Comparison of ENCODE assay signal across 8 cellular contexts in genomic region chr9:136666364-136667216, GRCh38. TPM values are rescaled to one million over a fixed set of nuclear protein-coding genes. Genes with fewer than 3 reads are reported as not detected.
DNase-seq lines count a peak whose midpoint lies in the region; ATAC-seq and TF ChIP-seq lines count a peak whose summit lies in the region.

No MANE protein-coding gene starts in this region.

- H3K4ac ChIP-seq in H9 (ENCODE audit: low read depth, low read length), result no peak overlapping the region

- no peaks in the 10 kb centered on the region for H3K79me2 ChIP-seq in H9 (ENCODE audit: insufficient read depth, low read length)

- H2BK5ac ChIP-seq in H9 (ENCODE audit: insufficient read length, low read length), result no peak overlapping the region

- H3K36me3 Mint-ChIP-seq in H9 (ENCODE audit: insufficient read depth in 1 of 3, low read depth in 3 of 3), result no peaks in the 10 kb centered on the region

- WGBS in H9 (ENCODE audit: extremely low coverage, insufficient read length, low lambda C conversion rate), result no CpG with 5 or more reads among the region's 36 CpGs

- H2BK12ac ChIP-seq in H9 (ENCODE audit: insufficient read length, low read depth, low read length), result no peak overlapping the region

- no peak overlapping the region for H3T11ph ChIP-seq in H9 (ENCODE audit: low read length)

- no peak overlapping the region for H2BK20ac ChIP-seq in H9 (ENCODE audit: low read depth, low read length, poor library complexity, severe bottlenecking)

- H3K9me3 ChIP-seq in H9 (ENCODE audit: control insufficient read depth, low read depth, low read length) (no peaks in the 10 kb centered on the region), WERI-Rb-1 (ENCODE audit: severe bottlenecking) (no peaks in the 10 kb centered on the region), right atrium auricular region (no peaks in the 10 kb centered on the region), skeletal muscle tissue (ENCODE audit: control insufficient read depth in 3 of 3, low read length in 3 of 3) (no peaks in the 10 kb centered on the region)

- H3K14ac ChIP-seq in H9 (ENCODE audit: insufficient read depth, low read length), result no peak overlapping the region

- no peak overlapping the region for H2BK120ac ChIP-seq in H9 (ENCODE audit: low read depth, low read length, poor library complexity, severe bottlenecking)

- H3K9me3 Mint-ChIP-seq in H9, result no peaks in the 10 kb centered on the region

- H3K36me3 ChIP-seq in WERI-Rb-1, result no peaks in the 10 kb centered on the region
- peaks cover 49% of the 10 kb centered on the region for H3K36me3 ChIP-seq in right atrium auricular region
- H3K36me3 ChIP-seq in skeletal muscle tissue (ENCODE audit: control insufficient read depth in 3 of 3, insufficient read depth in 3 of 3, low read length in 3 of 3), result peaks cover 0 to 24% (median 4%) of the 10 kb centered on the region in 3 donors

- peak overlapping the region; percentile 11 for H3K4me2 ChIP-seq in H9 (ENCODE audit: insufficient read depth, insufficient read length, low read length)

- peaks cover 9% of the 10 kb centered on the region for H3K27me3 Mint-ChIP-seq in H9 (ENCODE audit: low read depth)

- no peak overlapping the region for H3K9ac ChIP-seq in H9 (ENCODE audit: extremely low read depth, insufficient read length, low read length)
- H3K9ac ChIP-seq in skeletal muscle tissue (ENCODE audit: low read depth in 1 of 3, low read length in 3 of 3), result peak overlapping the region in 2 of 3 donors; percentile 43 to 79

- peak overlapping the region; percentile 31 for H3K4me3 ChIP-seq in WERI-Rb-1 (ENCODE audit: low read depth, low read length)
- peak overlapping the region; percentile 48 to 66 for H3K4me3 ChIP-seq in right atrium auricular region
- peak overlapping the region; percentile 46 to 61 (median 59) for H3K4me3 ChIP-seq in skeletal muscle tissue (ENCODE audit: low read length in 3 of 3)

- no peaks in the 10 kb centered on the region for H3K79me1 ChIP-seq in H9 (ENCODE audit: insufficient read depth, low read depth, low read length, poor library complexity, severe bottlenecking)

- H3K4me1 ChIP-seq in H9 (ENCODE audit: insufficient read depth, low read length) (no peaks in the 10 kb centered on the region), right atrium auricular region (peaks cover 0 to 26% of the 10 kb centered on the region in 2 donors), skeletal muscle tissue (ENCODE audit: control insufficient read depth in 3 of 3, insufficient read depth in 3 of 3, low read length in 3 of 3) (peaks cover 4 to 12% (median 11%) of the 10 kb centered on the region in 3 donors)

- no peak overlapping the region for H4K5ac ChIP-seq in H9 (ENCODE audit: insufficient read length, low read depth, low read length)

- peaks cover 4% of the 10 kb centered on the region for H4K20me1 ChIP-seq in H9 (ENCODE audit: control insufficient read depth, insufficient read depth, insufficient read length)

- no peak overlapping the region for H2AFZ ChIP-seq in H9 (ENCODE audit: low read length)

- H2AK5ac ChIP-seq in H9 (ENCODE audit: insufficient read length, low read length), result no peak overlapping the region

- peaks cover 0 to 4% of the 10 kb centered on the region in 2 experiments; a peak in 1 of 4 replicates for H3K4me1 Mint-ChIP-seq in H9

- no peaks in the 10 kb centered on the region for H3K27me3 ChIP-seq in H9 (ENCODE audit: insufficient read depth, low read length)
- no peaks in the 10 kb centered on the region for H3K27me3 ChIP-seq in WERI-Rb-1 (ENCODE audit: insufficient read depth, low read depth, severe bottlenecking)
- no peaks in the 10 kb centered on the region for H3K27me3 ChIP-seq in right atrium auricular region
- peaks cover 21 to 30% (median 29%) of the 10 kb centered on the region in 3 donors for H3K27me3 ChIP-seq in skeletal muscle tissue (ENCODE audit: control insufficient read depth in 3 of 3, insufficient read depth in 3 of 3, low read length in 3 of 3)

- TF ChIP-seq CTCF in H9 (conservative IDR thresholded peaks at IDR 0.05) (no peak), WERI-Rb-1 (IDR thresholded peaks at IDR 0.05; ENCODE audit: low read depth, low read length) (no peak), right atrium auricular region (IDR thresholded peaks at IDR 0.05) (no peak)

- H2BK15ac ChIP-seq in H9 (ENCODE audit: low read depth, low read length), result no peak overlapping the region

- no peak overlapping the region for H3K56ac ChIP-seq in H9 (ENCODE audit: insufficient read length, low read depth, low read length)

- H3K18ac ChIP-seq in H9 (ENCODE audit: insufficient read length, low read depth, low read length), result no peak overlapping the region

- H3K27ac Mint-ChIP-seq in H9, result no peak overlapping the region

- peak overlapping the region; percentile 57 to 77 for H3K4me3 Mint-ChIP-seq in H9

- DNase-seq in H9 (no peak), WERI-Rb-1 (no peak), right atrium auricular region (ENCODE audit: low spot score) (no peak), NCI-H2227 (lab: John Stamatoyannopoulos, UW; ENCODE audit: unreplicated experiment) (no peak), SKM-1 treated with dmso at 0.1 percent for 144 hours (lab: John Stamatoyannopoulos, UW; ENCODE audit: unreplicated experiment) (no peak)

- ATAC-seq in HG03280 (IDR thresholded peaks at IDR 0.05; ENCODE audit: unreplicated experiment) (no peak), GM18867 (IDR thresholded peaks at IDR 0.05; ENCODE audit: unreplicated experiment) (no peak)

- H3K23ac ChIP-seq in H9 (ENCODE audit: insufficient read length, low read depth, low read length), result no peak overlapping the region

- no peak overlapping the region for H4K8ac ChIP-seq in H9 (replicated peaks; ENCODE audit: insufficient read length, low read depth, low read length)

- no peaks in the 10 kb centered on the region for H3K23me2 ChIP-seq in H9 (ENCODE audit: insufficient read length, low read depth, low read length, poor library complexity, severe bottlenecking)

- no peak overlapping the region for H3K27ac ChIP-seq in H9 (ENCODE audit: insufficient read length, low read depth, low read length)
- H3K27ac ChIP-seq in WERI-Rb-1, result no peak overlapping the region
- peak overlapping the region; percentile 47 to 76 for H3K27ac ChIP-seq in right atrium auricular region
- no peak overlapping the region for H3K27ac ChIP-seq in skeletal muscle tissue (ENCODE audit: low read depth, low read length)

- no peak overlapping the region for H4K91ac ChIP-seq in H9 (ENCODE audit: insufficient read length, low read depth, low read length)

RNA-seq across cellular contexts. Expression of gene EGFL7, which starts 3.9 kb away (rescaled TPM):
- total RNA-seq in H9 (2021), result 37.7 and 38.0 TPM in 2 replicates
- total RNA-seq in right atrium auricular region, result 100 to 1,000 TPM; 114 to 120 TPM
- total RNA-seq in skeletal muscle tissue, result 51.7 TPM

RNA-seq across cellular contexts. Expression of gene AGPAT2, which starts 20.7 kb away (rescaled TPM):
- total RNA-seq in H9 (2021), result 28.3 and 29.7 TPM in 2 replicates
- total RNA-seq in right atrium auricular region, result 10 to 100 TPM; 71.9 to 81.9 TPM
- 27.1 TPM for total RNA-seq in skeletal muscle tissue

RNA-seq across cellular contexts. Expression of gene DIPK1B, which starts 45.8 kb away (rescaled TPM):
- total RNA-seq in H9 (2021) (38.2 and 40.3 TPM in 2 replicates), right atrium auricular region (10 to 100 TPM; 45.1 to 45.7 TPM), skeletal muscle tissue (11.0 TPM)

Comparison
In these comparisons a context has a peak if more than half of its experiments do, and no peak if none do; other contexts are left out.
1. H3K27ac ChIP-seq: peak in right atrium auricular region (2 of 2); none in H9 (single experiment), WERI-Rb-1 (single experiment) and skeletal muscle tissue (single experiment).
2. Peak in every context shown above with its lines, with median percentiles within 50 percentile points of each other: H3K4me3 ChIP-seq.